In genomic region chr13:95226932-95227718, GRCh38 we compare ENCODE assay signal across 8 cellular contexts.
DNase-seq lines count a peak whose midpoint lies in the region; ATAC-seq lines count a peak whose summit lies in the region.

No MANE protein-coding gene starts in this region.

- no peaks in the 10 kb centered on the region for H3K27me3 ChIP-seq in muscle layer of duodenum (ENCODE audit: low read depth, low read length)

- H3K27ac ChIP-seq in muscle layer of duodenum (ENCODE audit: low read length) = peak overlapping the region; percentile 48
- H3K27ac ChIP-seq in caudate nucleus (ENCODE audit: low read depth, low read length) = no peak overlapping the region

- peaks cover 5% of the 10 kb centered on the region in 2 donors for H3K4me1 ChIP-seq in muscle layer of duodenum (ENCODE audit: control insufficient read depth in 1 of 2, insufficient read depth in 2 of 2, low read length in 2 of 2)

- H3K36me3 ChIP-seq in muscle layer of duodenum (ENCODE audit: control insufficient read depth in 1 of 2, insufficient read depth in 2 of 2, low read length in 2 of 2) = no peaks in the 10 kb centered on the region

- in situ Hi-C loops in ACHN (cut with HindIII; ENCODE audit: low pct_ligation_motif_present, low pct_unique_long_range_greater_than_20kb, low sequenced_read_pairs) = no loop called here

- DNase-seq in NOMO-1 (lab: John Stamatoyannopoulos, UW; ENCODE audit: unreplicated experiment in 2 of 2) (peak; percentile 54 to 88), caudate nucleus (lab: John Stamatoyannopoulos, UW) (no peak), NCI-H1694 (lab: John Stamatoyannopoulos, UW) (no peak), SHP77 treated with DMSO at 0.1 percent for 48 hours (lab: John Stamatoyannopoulos, UW) (no peak), ACHN (no peak)

- ATAC-seq in GM18867 (IDR thresholded peaks at IDR 0.05; ENCODE audit: unreplicated experiment) (peak; percentile 92), HG02798 (IDR thresholded peaks at IDR 0.05; ENCODE audit: poor library complexity, unreplicated experiment) (peak; percentile 87)

- no peaks in the 10 kb centered on the region for H3K9me3 ChIP-seq in muscle layer of duodenum (ENCODE audit: control insufficient read depth in 1 of 2, low read length in 2 of 2)

- no peak overlapping the region for H3K4me3 ChIP-seq in muscle layer of duodenum (ENCODE audit: low read depth in 1 of 2, low read length in 2 of 2)

Comparison
In these comparisons a context has a peak if more than half of its experiments do, and no peak if none do; other contexts are left out.
1. DNase-seq: peak in NOMO-1 (2 of 2); none in caudate nucleus (0 of 61), NCI-H1694 (single experiment), SHP77 treated with DMSO at 0.1 percent for 48 hours (single experiment) and ACHN (single experiment).